ENCODE assay signal across 13 cellular contexts in genomic region chr15:71707230-71708051, GRCh38.
A peak's percentile ranks its signal among the peaks of the same experiment; 100 is the strongest.
DNase-seq lines count a peak whose midpoint lies in the region; ATAC-seq, FAIRE-seq and TF ChIP-seq lines count a peak whose summit lies in the region.
"Had no signal": no experiment of that assay in that cellular context is flagged by ENCODE, and none has a peak within 500 bp of the region (broad histone marks: within the 10 kb centered on the region; RNA-seq: fewer than 3 reads in every experiment).

No MANE protein-coding gene starts in this region.

- H3K27me3 ChIP-seq in layer of hippocampus (ENCODE audit: control insufficient read depth, insufficient read depth, low read length) (no peaks in the 10 kb centered on the region), small intestine (ENCODE audit: control insufficient read depth in 2 of 2, insufficient read depth in 2 of 2, low read length in 2 of 2) (no peaks in the 10 kb centered on the region)
- H3K27me3 ChIP-seq: MG63 had no signal

- TF ChIP-seq CTCF in activated CD8-positive, alpha-beta T cell treated with anti-CD3 and anti-CD28 coated beads for 36 hours (IDR thresholded peaks at IDR 0.05): no peak

- H3K4me3 Mint-ChIP-seq in activated CD8-positive, alpha-beta T cell treated with anti-CD3 and anti-CD28 coated beads for 36 hours: no peak overlapping the region
- H3K4me3 Mint-ChIP-seq: activated naive CD8-positive, alpha-beta T cell treated with anti-CD3 and anti-CD28 coated beads, Interleukin-2, amount 10 ng/mL, durations not matched to agents 7 days and 5 days; CD14-positive monocyte had no signal

- FAIRE-seq in small intestine (lab: Jason Lieb, UNC): no peak
- FAIRE-seq in frontal cortex (lab: Jason Lieb, UNC): no peak

- no peaks in the 10 kb centered on the region for H3K36me3 ChIP-seq in small intestine (ENCODE audit: control insufficient read depth in 2 of 2, insufficient read depth in 2 of 2, low read length in 2 of 2)
- H3K36me3 ChIP-seq: MG63 had no signal

- CTCF ChIA-PET in activated CD8-positive, alpha-beta T cell treated with anti-CD3 and anti-CD28 coated beads for 36 hours (lab: Charles Lee): no interaction called here

- no peak for ATAC-seq in activated CD8-positive, alpha-beta T cell treated with anti-CD3 and anti-CD28 coated beads for 36 hours

- H3K9me3 Mint-ChIP-seq in activated CD8-positive, alpha-beta T cell treated with anti-CD3 and anti-CD28 coated beads for 36 hours: peaks cover 2% of the 10 kb centered on the region
- H3K9me3 Mint-ChIP-seq: activated naive CD8-positive, alpha-beta T cell treated with anti-CD3 and anti-CD28 coated beads, Interleukin-2, amount 10 ng/mL, durations not matched to agents 7 days and 5 days had no signal

- WGBS in small intestine, 3 donors: 35 to 36% (median 35%) methylated on average over 5 of the region's 5 CpGs

- POLR2A ChIA-PET in activated CD8-positive, alpha-beta T cell treated with anti-CD3 and anti-CD28 coated beads for 36 hours (lab: Charles Lee): no interaction called here

- H3K27ac Mint-ChIP-seq in activated CD8-positive, alpha-beta T cell treated with anti-CD3 and anti-CD28 coated beads for 36 hours: no peak overlapping the region
- H3K27ac Mint-ChIP-seq: activated naive CD8-positive, alpha-beta T cell treated with anti-CD3 and anti-CD28 coated beads, Interleukin-2, amount 10 ng/mL, durations not matched to agents 7 days and 5 days; CD14-positive monocyte had no signal

- intact Hi-C loops in activated CD8-positive, alpha-beta T cell treated with anti-CD3 and anti-CD28 coated beads for 36 hours (cut with micrococcal nuclease): no loop called here

- peaks cover 27% of the 10 kb centered on the region for H3K27me3 Mint-ChIP-seq in activated CD8-positive, alpha-beta T cell treated with anti-CD3 and anti-CD28 coated beads for 36 hours

- H3K36me3 Mint-ChIP-seq in activated CD8-positive, alpha-beta T cell treated with anti-CD3 and anti-CD28 coated beads for 36 hours (ENCODE audit: low read depth): no peaks in the 10 kb centered on the region
- H3K36me3 Mint-ChIP-seq: activated naive CD8-positive, alpha-beta T cell treated with anti-CD3 and anti-CD28 coated beads, Interleukin-2, amount 10 ng/mL, durations not matched to agents 7 days and 5 days; CD14-positive monocyte had no signal

- H3K4me1 ChIP-seq in small intestine (ENCODE audit: control insufficient read depth in 2 of 2, insufficient read depth in 1 of 2, low read depth in 1 of 2, low read length in 1 of 2): peaks cover 2 to 12% of the 10 kb centered on the region in 2 donors

- peaks cover 1% of the 10 kb centered on the region for H3K4me1 Mint-ChIP-seq in activated CD8-positive, alpha-beta T cell treated with anti-CD3 and anti-CD28 coated beads for 36 hours (ENCODE audit: low read depth)
- H3K4me1 Mint-ChIP-seq: activated naive CD8-positive, alpha-beta T cell treated with anti-CD3 and anti-CD28 coated beads, Interleukin-2, amount 10 ng/mL, durations not matched to agents 7 days and 5 days; CD14-positive monocyte had no signal

- no peak overlapping the region for H3K4me3 ChIP-seq in small intestine (ENCODE audit: low read depth in 1 of 2, low read length in 2 of 2)
- H3K4me3 ChIP-seq: MG63 had no signal

- DNase-seq in GM04503 (ENCODE audit: low read depth) (peak; percentile 53), caudate nucleus (lab: John Stamatoyannopoulos, UW) (no peak), small intestine (no peak), NK-92 (lab: John Stamatoyannopoulos, UW; ENCODE audit: unreplicated experiment) (no peak), GF-D8 (lab: John Stamatoyannopoulos, UW) (no peak), frontal cortex (ENCODE audit: low spot score in 2 of 2) (no peak)
- DNase-seq in activated CD8-positive, alpha-beta T cell treated with anti-CD3 and anti-CD28 coated beads for 36 hours: no peak
- DNase-seq: activated naive CD8-positive, alpha-beta T cell treated with anti-CD3 and anti-CD28 coated beads, Interleukin-2, amount 10 ng/mL, durations not matched to agents 7 days and 5 days; effector CD8-positive, alpha-beta T cell; MG63; OCI-M1 had no signal

- H3K27ac ChIP-seq in caudate nucleus (ENCODE audit: low read depth, low read length) (peak overlapping the region; percentile 70), layer of hippocampus (ENCODE audit: low read depth, low read length) (peak overlapping the region; percentile 13), small intestine (ENCODE audit: low read depth in 1 of 2, low read length in 1 of 2) (peak overlapping the region; percentile 22 to 71)

- H3K9me3 ChIP-seq in small intestine (ENCODE audit: control insufficient read depth, low read depth): no peaks in the 10 kb centered on the region

Comparison
In these comparisons a context has a peak if more than half of its experiments do, and no peak if none do; other contexts are left out.
1. H3K27ac ChIP-seq: peak in every context shown above with its lines; median percentile 70 in caudate nucleus; 46 in small intestine; 13 in layer of hippocampus.